Comparison of ENCODE assay signal across 1 cellular context in the genomic region with DNA sequence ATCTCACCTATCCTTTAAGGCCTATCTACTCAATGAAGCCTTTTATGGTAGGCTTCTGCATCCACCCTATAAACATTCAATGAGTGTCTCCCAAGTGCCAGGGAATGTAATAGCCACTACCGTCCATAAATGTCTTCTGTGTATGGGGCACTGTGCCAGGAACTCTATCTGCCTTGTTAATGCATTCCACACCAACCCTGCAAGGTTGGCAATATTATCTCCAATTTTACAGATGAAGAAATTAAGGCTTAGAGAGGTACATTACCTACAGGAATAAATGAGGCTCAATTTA.
TF ChIP-seq lines count a peak whose summit lies in the region.

No MANE protein-coding gene starts in this region.

TF ChIP-seq in WTC11, 78 proteins besides CTCF, POLR2A, EP300 and RAD21 (continued from another document):
- TF ChIP-seq ZNF281 (CRISPR knock-in tag; IDR thresholded peaks at IDR 0.05) (no peak), NR2C2 (CRISPR knock-in tag; IDR thresholded peaks at IDR 0.05) (no peak), PRRX2 (CRISPR knock-in tag; IDR thresholded peaks at IDR 0.05) (no peak), CBFB (CRISPR knock-in tag; IDR thresholded peaks at IDR 0.05; ENCODE audit: low read depth) (no peak), ZNF512 (CRISPR knock-in tag; IDR thresholded peaks at IDR 0.05; ENCODE audit: borderline replicate concordance) (no peak), E2F4 (CRISPR knock-in tag; IDR thresholded peaks at IDR 0.05; ENCODE audit: borderline replicate concordance, low read depth) (no peak)
- TF ChIP-seq, protein P1, sequence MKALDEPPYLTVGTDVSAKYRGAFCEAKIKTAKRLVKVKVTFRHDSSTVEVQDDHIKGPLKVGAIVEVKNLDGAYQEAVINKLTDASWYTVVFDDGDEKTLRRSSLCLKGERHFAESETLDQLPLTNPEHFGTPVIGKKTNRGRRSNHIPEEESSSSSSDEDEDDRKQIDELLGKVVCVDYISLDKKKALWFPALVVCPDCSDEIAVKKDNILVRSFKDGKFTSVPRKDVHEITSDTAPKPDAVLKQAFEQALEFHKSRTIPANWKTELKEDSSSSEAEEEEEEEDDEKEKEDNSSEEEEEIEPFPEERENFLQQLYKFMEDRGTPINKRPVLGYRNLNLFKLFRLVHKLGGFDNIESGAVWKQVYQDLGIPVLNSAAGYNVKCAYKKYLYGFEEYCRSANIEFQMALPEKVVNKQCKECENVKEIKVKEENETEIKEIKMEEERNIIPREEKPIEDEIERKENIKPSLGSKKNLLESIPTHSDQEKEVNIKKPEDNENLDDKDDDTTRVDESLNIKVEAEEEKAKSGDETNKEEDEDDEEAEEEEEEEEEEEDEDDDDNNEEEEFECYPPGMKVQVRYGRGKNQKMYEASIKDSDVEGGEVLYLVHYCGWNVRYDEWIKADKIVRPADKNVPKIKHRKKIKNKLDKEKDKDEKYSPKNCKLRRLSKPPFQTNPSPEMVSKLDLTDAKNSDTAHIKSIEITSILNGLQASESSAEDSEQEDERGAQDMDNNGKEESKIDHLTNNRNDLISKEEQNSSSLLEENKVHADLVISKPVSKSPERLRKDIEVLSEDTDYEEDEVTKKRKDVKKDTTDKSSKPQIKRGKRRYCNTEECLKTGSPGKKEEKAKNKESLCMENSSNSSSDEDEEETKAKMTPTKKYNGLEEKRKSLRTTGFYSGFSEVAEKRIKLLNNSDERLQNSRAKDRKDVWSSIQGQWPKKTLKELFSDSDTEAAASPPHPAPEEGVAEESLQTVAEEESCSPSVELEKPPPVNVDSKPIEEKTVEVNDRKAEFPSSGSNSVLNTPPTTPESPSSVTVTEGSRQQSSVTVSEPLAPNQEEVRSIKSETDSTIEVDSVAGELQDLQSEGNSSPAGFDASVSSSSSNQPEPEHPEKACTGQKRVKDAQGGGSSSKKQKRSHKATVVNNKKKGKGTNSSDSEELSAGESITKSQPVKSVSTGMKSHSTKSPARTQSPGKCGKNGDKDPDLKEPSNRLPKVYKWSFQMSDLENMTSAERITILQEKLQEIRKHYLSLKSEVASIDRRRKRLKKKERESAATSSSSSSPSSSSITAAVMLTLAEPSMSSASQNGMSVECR (CRISPR knock-in tag; IDR thresholded peaks at IDR 0.05; ENCODE audit: borderline replicate concordance): no peak
TF ChIP-seq in WTC11: peak in this region for 0.
